Comparison of ENCODE assay signal across 1 cellular context in the genomic region with DNA sequence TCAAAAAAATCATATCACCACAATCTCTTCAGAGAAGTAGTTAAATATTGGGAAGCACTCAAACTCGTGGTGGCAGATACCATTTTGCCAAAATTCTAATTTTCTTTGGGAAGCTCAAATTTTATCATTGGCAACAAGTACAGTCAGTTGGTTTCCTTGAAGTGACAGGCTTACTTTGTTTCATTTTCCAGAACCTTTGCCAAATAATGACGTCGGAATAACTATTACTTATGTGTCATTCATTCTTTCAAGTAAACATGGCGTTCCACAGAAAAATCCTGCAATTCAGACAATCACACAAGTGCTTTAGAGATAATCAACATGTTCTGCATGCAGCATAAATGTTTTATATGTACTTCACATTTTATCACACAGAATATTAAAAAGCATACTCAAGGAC.
TF ChIP-seq lines count a peak whose summit lies in the region.

No MANE protein-coding gene starts in this region.

TF ChIP-seq in endothelial cell of umbilical vein, 7 proteins besides CTCF, POLR2A, EP300 and RAD21:
- TF ChIP-seq MYC (IDR thresholded peaks at IDR 0.05; ENCODE audit: low read depth, low read length) (no peak), FOS (IDR thresholded peaks at IDR 0.05; ENCODE audit: borderline replicate concordance, insufficient read depth, low read length) (no peak), POLR2AphosphoS5 (IDR thresholded peaks at IDR 0.05; ENCODE audit: insufficient read depth, low read depth, low read length) (no peak), JUN (IDR thresholded peaks at IDR 0.05; ENCODE audit: borderline replicate concordance, insufficient read depth, insufficient read length, low read depth) (peak; percentile 43), EZH2 (IDR thresholded peaks at IDR 0.05; ENCODE audit: borderline replicate concordance, low read depth, low read length, severe bottlenecking) (no peak), GATA2 (IDR thresholded peaks at IDR 0.05; ENCODE audit: insufficient read depth, insufficient read length, low read depth, low read length) (no peak)
- TF ChIP-seq, protein P1, sequence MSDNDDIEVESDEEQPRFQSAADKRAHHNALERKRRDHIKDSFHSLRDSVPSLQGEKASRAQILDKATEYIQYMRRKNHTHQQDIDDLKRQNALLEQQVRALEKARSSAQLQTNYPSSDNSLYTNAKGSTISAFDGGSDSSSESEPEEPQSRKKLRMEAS (IDR thresholded peaks at IDR 0.05; ENCODE audit: insufficient read depth, insufficient read length), result no peak
